Comparison of ENCODE assay signal across 8 cellular contexts in genomic region chr1:225809842-225810578, GRCh38. TPM values are rescaled to one million over a fixed set of nuclear protein-coding genes. Genes with fewer than 3 reads are reported as not detected.
DNase-seq lines count a peak whose midpoint lies in the region; ATAC-seq and TF ChIP-seq lines count a peak whose summit lies in the region.

Gene EPHX1 (plus strand): TSS chr1:225810124. CDS start chr1:225828730, 18,606 bp downstream.

- H3K36me3 ChIP-seq in BJ (ENCODE audit: control insufficient read depth, insufficient read depth, low read length) (no peaks in the 10 kb centered on the region), ectodermal cell (ENCODE audit: control insufficient read depth, insufficient read depth, low read length) (no peaks in the 10 kb centered on the region)

- H3K36me3 Mint-ChIP-seq in activated CD4-positive, alpha-beta memory T cell treated with anti-CD3 and anti-CD28 coated beads for 36 hours = no peaks in the 10 kb centered on the region

- peak within 1 kb of the TSS; percentile 73 for H3K4me3 Mint-ChIP-seq in activated CD4-positive, alpha-beta memory T cell treated with anti-CD3 and anti-CD28 coated beads for 36 hours

- H3K27me3 ChIP-seq in BJ (ENCODE audit: control insufficient read depth, insufficient read depth, low read length) = no peaks in the 10 kb centered on the region
- H3K27me3 ChIP-seq in ectodermal cell (ENCODE audit: control insufficient read depth, insufficient read depth, low read length, poor library complexity, severe bottlenecking) = peaks cover 15% of the 10 kb centered on the region

- no peak within 1 kb of the TSS for H3K27ac ChIP-seq in ectodermal cell (ENCODE audit: insufficient read depth, low read depth, low read length, poor library complexity, severe bottlenecking)

- H3K9me3 ChIP-seq in ectodermal cell (ENCODE audit: control insufficient read depth, low read length) = no peaks in the 10 kb centered on the region

- POLR2A ChIA-PET in BJ (lab: Charles Lee) = interaction anchor here (0.6 kb wide), 1 partner anchor 24 kb away, joined by 10 read pairs; no protein-coding TSS in a partner anchor
- POLR2A ChIA-PET in activated CD4-positive, alpha-beta memory T cell treated with anti-CD3 and anti-CD28 coated beads for 36 hours (lab: Charles Lee) = interaction anchor here (0.7 kb wide), 1 partner anchor 18 kb away, joined by 4 read pairs; no protein-coding TSS in a partner anchor

- peaks cover 11% of the 10 kb centered on the region for H3K4me1 Mint-ChIP-seq in activated CD4-positive, alpha-beta memory T cell treated with anti-CD3 and anti-CD28 coated beads for 36 hours (ENCODE audit: low read depth)

- H3K27ac Mint-ChIP-seq in activated CD4-positive, alpha-beta memory T cell treated with anti-CD3 and anti-CD28 coated beads for 36 hours = no peak within 1 kb of the TSS

- H3K9me3 Mint-ChIP-seq in activated CD4-positive, alpha-beta memory T cell treated with anti-CD3 and anti-CD28 coated beads for 36 hours = no peaks in the 10 kb centered on the region

- peaks cover 2% of the 10 kb centered on the region for H3K27me3 Mint-ChIP-seq in activated CD4-positive, alpha-beta memory T cell treated with anti-CD3 and anti-CD28 coated beads for 36 hours

- peaks cover 10% of the 10 kb centered on the region for H3K4me1 ChIP-seq in ectodermal cell (ENCODE audit: control insufficient read depth, insufficient read depth, low read length)

- DNase-seq in BJ (ENCODE audit: low read depth) (peak; percentile 32), NCI-H510A treated with DMSO at 0.1 percent for 48 hours (lab: John Stamatoyannopoulos, UW) (peak; percentile 80), lung microvascular endothelial cell (ENCODE audit: low read depth in 2 of 2) (peak; percentile 74 to 85)
- DNase-seq in activated CD4-positive, alpha-beta memory T cell treated with anti-CD3 and anti-CD28 coated beads for 36 hours = peak; percentile 81
- peak; percentile 23 to 50 (median 45) for DNase-seq in stimulated activated CD4-positive, alpha-beta T cell treated with anti-CD3 and anti-CD28 coated beads, TNF-alpha, amount 100 ng/mL, for 4 hours (ENCODE audit: low read depth in 3 of 3)

- intact Hi-C loops in activated CD4-positive, alpha-beta memory T cell treated with anti-CD3 and anti-CD28 coated beads for 36 hours (cut with micrococcal nuclease) = loop anchor here (2.0 kb wide), 1 partner anchor 33 kb away; the partner anchor contains the start of gene SRP9

- CTCF ChIA-PET in BJ (lab: Yijun Ruan, JAX) = interaction anchor here (0.6 to 2.6 kb wide), 4 partner anchors 9 to 35 kb away, joined by 3 to 7 read pairs (median 4); partner anchors contain the start of gene SRP9
- CTCF ChIA-PET in activated CD4-positive, alpha-beta memory T cell treated with anti-CD3 and anti-CD28 coated beads for 36 hours (lab: Charles Lee) = interaction anchor here (0.8 to 2.0 kb wide), 5 partner anchors 33 to 335 kb away, joined by 3 to 6 read pairs (median 4); partner anchors contain the start of gene SRP9

- H3K4me3 ChIP-seq in BJ (ENCODE audit: low read depth, low read length) = peak within 1 kb of the TSS; percentile 73
- H3K4me3 ChIP-seq in ectodermal cell (ENCODE audit: insufficient read depth, low read depth, low read length) = peak within 1 kb of the TSS; percentile 39

- WGBS in ectodermal cell, 2 experiments = 1% methylated on average over 80 of the region's 80 CpGs

- ATAC-seq in GM19043 (IDR thresholded peaks at IDR 0.05; ENCODE audit: low read depth, unreplicated experiment) (peak; percentile 96), HG03354 (IDR thresholded peaks at IDR 0.05; ENCODE audit: poor library complexity, severe bottlenecking, unreplicated experiment) (peak; percentile 94)

- TF ChIP-seq CTCF in BJ (IDR thresholded peaks at IDR 0.05; ENCODE audit: insufficient read depth, low read depth, low read length) = peak; percentile 59

RNA-seq across cellular contexts. Expression of gene EPHX1, which starts in this region (rescaled TPM):
- polyA plus RNA-seq in BJ (2011; rRNA removed) = 17.9 and 34.3 TPM in 2 replicates
- 10.4 and 16.2 TPM in 2 replicates for polyA minus RNA-seq in BJ (2011; rRNA and poly(A)+ RNA removed)
- 1 to 10 TPM; 2.6 to 2.8 TPM for total RNA-seq in activated CD4-positive, alpha-beta memory T cell treated with anti-CD3 and anti-CD28 coated beads for 36 hours
- 12.5 TPM for polyA plus RNA-seq in ectodermal cell (2013, experiment 1 of 4)
- 15.5 TPM for polyA plus RNA-seq in ectodermal cell (2013, experiment 2 of 4)
- polyA plus RNA-seq in ectodermal cell (2013, experiment 3 of 4) = 7.8 TPM
- polyA plus RNA-seq in ectodermal cell (2013, experiment 4 of 4) = 11.8 TPM
- 27.2 and 50.4 TPM in 2 replicates for total RNA-seq in lung microvascular endothelial cell
